In genomic region chr6:118307581-118307980, GRCh38 we compare ENCODE assay signal across 33 cellular contexts.
DNase-seq lines count a peak whose midpoint lies in the region; ATAC-seq, FAIRE-seq and TF ChIP-seq lines count a peak whose summit lies in the region.
"Had no signal": no experiment of that assay in that cellular context is flagged by ENCODE, and none has a peak within 500 bp of the region (broad histone marks: within the 10 kb centered on the region; RNA-seq: fewer than 3 reads in every experiment).

No MANE protein-coding gene starts in this region.

- H4K20me1 ChIP-seq in HepG2 (ENCODE audit: insufficient read depth, low read length) = no peaks in the 10 kb centered on the region
- H4K20me1 ChIP-seq: BLaER1 had no signal

- H3K36me3 ChIP-seq in right lobe of liver (no peaks in the 10 kb centered on the region), HepG2 (replicated peaks in 1 of 2; ENCODE audit: control insufficient read depth in 1 of 2, insufficient read depth in 2 of 2, low read length in 2 of 2) (no peaks in the 10 kb centered on the region), gastroesophageal sphincter (no peaks in the 10 kb centered on the region), prostate gland (no peaks in the 10 kb centered on the region), aorta (ENCODE audit: control insufficient read depth in 1 of 2, insufficient read depth in 2 of 2, low read length in 1 of 2) (peaks cover 0 to 2% of the 10 kb centered on the region in 2 donors)
- H3K36me3 ChIP-seq: BLaER1, MG63, Peyer's patch had no signal

- TF ChIP-seq CTCF in right lobe of liver (IDR thresholded peaks at IDR 0.05) (no peak), HepG2 (CRISPR knock-in tag; IDR thresholded peaks at IDR 0.05) (no peak), gastroesophageal sphincter (IDR thresholded peaks at IDR 0.05) (no peak), prostate gland (IDR thresholded peaks at IDR 0.05) (no peak)

- ATAC-seq in right lobe of liver (peak in 2 of 4 donors; percentile 56 to 90), HepG2 (no peak), gastroesophageal sphincter (no peak), aorta (ENCODE audit: low FRiP score) (peak; percentile 72)
- ATAC-seq: activated CD8-positive, alpha-beta memory T cell treated with anti-CD3 and anti-CD28 coated beads, Interleukin-2, amount 10 ng/mL, durations not matched to agents 7 days and 5 days; effector memory CD8-positive, alpha-beta T cell; GM12878; natural killer cell treated with Interleukin-12 subunit alpha and Interleukin-12 subunit beta and Interleukin-15 and Interleukin-18, amount 100 ng/mL, for 72 hours had no signal

- CTCF ChIA-PET in HepG2 (lab: Yijun Ruan, JAX; ENCODE audit: low intra/inter-chr PET ratio, low total read pairs) = no interaction called here
- CTCF ChIA-PET in HEK293T (lab: Yijun Ruan, JAX) = no interaction called here

- no peak overlapping the region for H2AFZ ChIP-seq in HepG2 (ENCODE audit: low read length)

- H3K9me3 ChIP-seq in right lobe of liver (no peaks in the 10 kb centered on the region), HepG2 (ENCODE audit: low read length) (no peaks in the 10 kb centered on the region), gastroesophageal sphincter (no peaks in the 10 kb centered on the region), prostate gland (no peaks in the 10 kb centered on the region), aorta (ENCODE audit: control insufficient read depth, low read length) (no peaks in the 10 kb centered on the region)
- H3K9me3 ChIP-seq: BLaER1, MG63, Peyer's patch had no signal

- POLR2A ChIA-PET in HepG2 (lab: Yijun Ruan, JAX) (no interaction called here), HEK293T (lab: Yijun Ruan, JAX) (no interaction called here)

- H3K9ac ChIP-seq in HepG2 (ENCODE audit: insufficient read depth, low read depth, low read length) = no peak overlapping the region
- H3K9ac ChIP-seq: BLaER1 had no signal

- H3K27me3 ChIP-seq in right lobe of liver (no peaks in the 10 kb centered on the region), HepG2 (ENCODE audit: control insufficient read depth in 1 of 2, insufficient read depth in 2 of 2, low read length in 2 of 2) (no peaks in the 10 kb centered on the region; a peak in 1 of 5 replicates), gastroesophageal sphincter (no peaks in the 10 kb centered on the region), prostate gland (replicated peaks; ENCODE audit: insufficient read depth) (no peaks in the 10 kb centered on the region), aorta (ENCODE audit: control insufficient read depth in 1 of 2, insufficient read depth in 2 of 2, low read length in 1 of 2) (no peaks in the 10 kb centered on the region)
- H3K27me3 ChIP-seq: BLaER1, MG63, Peyer's patch had no signal

- no peak for FAIRE-seq in HepG2 (lab: Jason Lieb, UNC)
- FAIRE-seq: astrocyte, GM12878, H54, HTR-8/SVneo, keratinocyte had no signal

- H3K79me2 ChIP-seq in HepG2 (ENCODE audit: insufficient read depth, low read length) = no peaks in the 10 kb centered on the region

- in situ Hi-C loops in HepG2 (cut with HindIII; ENCODE audit: extremely low pct_ligation_motif_present, low pct_unique_long_range_greater_than_20kb) = no loop called here

- no peak overlapping the region for H3K4me3 ChIP-seq in right lobe of liver
- H3K4me3 ChIP-seq in HepG2 (replicated peaks in 1 of 3; ENCODE audit: insufficient read depth in 1 of 3, low read depth in 2 of 3, low read length in 3 of 3) = no peak overlapping the region
- H3K4me3 ChIP-seq in gastroesophageal sphincter = no peak overlapping the region
- H3K4me3 ChIP-seq in prostate gland = no peak overlapping the region
- H3K4me3 ChIP-seq in aorta (ENCODE audit: low read length in 2 of 2) = no peak overlapping the region
- H3K4me3 ChIP-seq: BLaER1, GM12878, lung, MG63, Peyer's patch, smooth muscle cell had no signal

- intact Hi-C loops in right lobe of liver (cut with DNase I) = no loop called here
- intact Hi-C loops in HepG2 (cut with micrococcal nuclease; ENCODE audit: unreplicated experiment) = no loop called here
- intact Hi-C loops in prostate gland (cut with DNase I) = no loop called here
- intact Hi-C loops in aorta (cut with DNase I) = no loop called here

- H3K27ac ChIP-seq in right lobe of liver (no peak overlapping the region), HepG2 (ENCODE audit: extremely low read length, insufficient read depth, low read length) (no peak overlapping the region), gastroesophageal sphincter (peak overlapping the region in 3 of 4 donors; percentile 59 to 70 (median 66)), prostate gland (no peak overlapping the region), aorta (ENCODE audit: low read depth in 1 of 2, low read length in 2 of 2) (peak overlapping the region; percentile 47 to 98)
- H3K27ac ChIP-seq: BLaER1, Peyer's patch had no signal

- TF ChIP-seq EP300 in HepG2 (IDR thresholded peaks at IDR 0.05; ENCODE audit: low read depth in 2 of 2, low read length in 2 of 2) (no peak), HepG2 (CRISPR knock-in tag; IDR thresholded peaks at IDR 0.05; ENCODE audit: borderline replicate concordance) (no peak), gastroesophageal sphincter (IDR thresholded peaks at IDR 0.05) (no peak)

- TF ChIP-seq RAD21 in HepG2 (CRISPR knock-in tag; IDR thresholded peaks at IDR 0.05) = no peak

- H3K4me1 ChIP-seq in right lobe of liver = no peaks in the 10 kb centered on the region
- H3K4me1 ChIP-seq in HepG2 (ENCODE audit: insufficient read depth, low read length) = no peaks in the 10 kb centered on the region
- peaks cover 4 to 60% (median 7%) of the 10 kb centered on the region in 3 donors for H3K4me1 ChIP-seq in gastroesophageal sphincter
- H3K4me1 ChIP-seq in prostate gland (replicated peaks) = no peaks in the 10 kb centered on the region
- peaks cover 4 to 9% of the 10 kb centered on the region in 2 donors for H3K4me1 ChIP-seq in aorta (ENCODE audit: control insufficient read depth in 1 of 2, insufficient read depth in 2 of 2, low read length in 2 of 2)
- H3K4me1 ChIP-seq: BLaER1, Peyer's patch had no signal

- no peak overlapping the region for H3K4me2 ChIP-seq in HepG2 (ENCODE audit: low read depth, low read length)
- H3K4me2 ChIP-seq: BLaER1, smooth muscle cell had no signal

- DNase-seq in right lobe of liver (peak in 2 of 3 donors; percentile 22 to 71), HepG2 (ENCODE audit: low spot score) (no peak), prostate gland (ENCODE audit: low spot score) (peak; percentile 13), aorta (peak; percentile 69 to 83), SKM-1 (lab: John Stamatoyannopoulos, UW; ENCODE audit: unreplicated experiment) (no peak), HEK293T (ENCODE audit: extremely low spot score) (no peak), NCI-H1694 (lab: John Stamatoyannopoulos, UW) (no peak)
- DNase-seq: ACHN; activated B cell treated with CpG ODN at 0.5 μM for 24 hours; activated CD4-positive, alpha-beta T cell treated with anti-CD3 and anti-CD28 coated beads, Interleukin-2, amount 10 ng/mL, durations not matched to agents 7 days and 5 days; activated CD8-positive, alpha-beta memory T cell treated with anti-CD3 and anti-CD28 coated beads, Interleukin-2, amount 10 ng/mL, durations not matched to agents 7 days and 5 days; activated gamma-delta T cell treated with Interleukin-2 at 50 U/mL for 16 hours; activated naive CD8-positive, alpha-beta T cell treated with anti-CD3 and anti-CD28 coated beads, Interleukin-2, amount 10 ng/mL, durations not matched to agents 7 days and 5 days; activated T-cell treated with anti-CD3 and anti-CD28 coated beads, Interleukin-2, amount 50 U/mL, for 48 hours; central memory CD4-positive, alpha-beta T cell; effector memory CD8-positive, alpha-beta T cell; glutamatergic neuron; KG1; MG63; NCI-H1436; NCI-H226; NCI-H748 treated with DMSO at 0.1 percent for 48 hours; Peyer's patch had no signal

- TF ChIP-seq POLR2A in right lobe of liver (IDR thresholded peaks at IDR 0.05) (no peak), HepG2 (IDR thresholded peaks at IDR 0.05; ENCODE audit: insufficient read depth in 1 of 2, low read depth in 2 of 2, low read length in 2 of 2) (no peak), gastroesophageal sphincter (IDR thresholded peaks at IDR 0.05) (no peak), prostate gland (IDR thresholded peaks at IDR 0.05) (no peak)

- 31% methylated on average over 4 of the region's 8 CpGs for WGBS in right lobe of liver (ENCODE audit: insufficient coverage, low coverage, low lambda C conversion rate, missing lambda C conversion rate)
- 16% methylated on average over 8 of the region's 8 CpGs for WGBS in HepG2 (ENCODE audit: low lambda C conversion rate)
- 22 to 27% methylated on average over 7 of the region's 8 CpGs for WGBS in gastroesophageal sphincter (ENCODE audit: low coverage in 1 of 2), 2 donors
- 12% methylated on average over 8 of the region's 8 CpGs for WGBS in prostate gland
- WGBS in aorta, 2 donors = 6 to 8% methylated on average over 8 of the region's 8 CpGs

- BruUV-seq in HepG2 (replicated peaks; lab: Mats Ljungman, UMichigan) = no TSS peak

TF ChIP-seq in HepG2, 621 proteins besides CTCF, POLR2A, EP300 and RAD21 (continues in another document):
- TF ChIP-seq ZNF501 (CRISPR knock-in tag; IDR thresholded peaks at IDR 0.05) = no peak
- no peak for TF ChIP-seq DRAP1 (CRISPR knock-in tag; IDR thresholded peaks at IDR 0.05)
- TF ChIP-seq KDM1A (CRISPR knock-in tag; IDR thresholded peaks at IDR 0.05) = no peak

TF ChIP-seq in HEK293T, 16 proteins besides CTCF, POLR2A, EP300 and RAD21:
- TF ChIP-seq NFRKB (IDR thresholded peaks at IDR 0.05) = no peak
- TF ChIP-seq FOXK2 (IDR thresholded peaks at IDR 0.05) = no peak
- TF ChIP-seq ARNT (IDR thresholded peaks at IDR 0.05) = no peak
- no peak for TF ChIP-seq FOXA1 (IDR thresholded peaks at IDR 0.05)
- no peak for TF ChIP-seq L3MBTL2 (conservative IDR thresholded peaks at IDR 0.05)
- TF ChIP-seq HDGF (IDR thresholded peaks at IDR 0.05; ENCODE audit: borderline replicate concordance) = no peak

Comparison
In these comparisons a context has a peak if more than half of its experiments do, and no peak if none do; other contexts are left out.
1. DNase-seq: peak in right lobe of liver (2 of 3), prostate gland (single experiment) and aorta (2 of 2); none in HepG2 (single experiment), SKM-1 (single experiment), HEK293T (single experiment) and NCI-H1694 (single experiment).
2. H3K27ac ChIP-seq: peak in gastroesophageal sphincter (3 of 4) and aorta (2 of 2); none in right lobe of liver (0 of 3), HepG2 (single experiment) and prostate gland (0 of 2).